In genomic region chr6:16378360-16378759, GRCh38 we compare ENCODE assay signal across 5 cellular contexts.
DNase-seq lines count a peak whose midpoint lies in the region; ATAC-seq, FAIRE-seq and TF ChIP-seq lines count a peak whose summit lies in the region.
"Not testable (repeated sequence)": the region's sequence is repeated elsewhere in the genome, so short reads cannot be mapped to it uniquely, and the experiment has no call there.

No MANE protein-coding gene starts in this region.

- not testable (repeated sequence) for H3K9me3 Mint-ChIP-seq in CD8-positive, alpha-beta T cell

- not testable (repeated sequence) for ATAC-seq in A549; CD8-positive, alpha-beta T cell

- H3K36me3 Mint-ChIP-seq in CD8-positive, alpha-beta T cell: not testable (repeated sequence)

- H3K36me3 ChIP-seq in CD8-positive, alpha-beta T cell (ENCODE audit: insufficient read depth, low read length); HEK293 (ENCODE audit: control insufficient read depth in 2 of 2, insufficient read depth in 1 of 2, low read length in 2 of 2); Karpas-422 (ENCODE audit: insufficient read depth, low read length): not testable (repeated sequence)

- POLR2A ChIA-PET in A549 (lab: Yijun Ruan, JAX); CD8-positive, alpha-beta T cell (lab: Charles Lee); HEK293 (lab: Yijun Ruan, JAX): not testable (repeated sequence)

- not testable (repeated sequence) for TF ChIP-seq CTCF in A549 (IDR thresholded peaks at IDR 0.05); CD8-positive, alpha-beta T cell (IDR thresholded peaks at IDR 0.05); HEK293 (tag by site-specific recombination; IDR thresholded peaks at IDR 0.05)

- not testable (repeated sequence) for DNase-seq in A549 (ENCODE audit: low read depth in 1 of 2, low spot score in 1 of 2); CD8-positive, alpha-beta T cell; Karpas-422
- DNase-seq in islet precursor cell: peak; percentile 8

- not testable (repeated sequence) for H3K9ac ChIP-seq in Karpas-422 (ENCODE audit: low read length)

- 93% methylated on average over 4 of the region's 4 CpGs for WGBS in A549 (ENCODE audit: missing lambda C conversion rate)

- not testable (repeated sequence) for H3K4me1 ChIP-seq in A549; CD8-positive, alpha-beta T cell (ENCODE audit: insufficient read depth, low read length); HEK293 (ENCODE audit: control insufficient read depth, insufficient read depth, low read length)
- H3K4me1 ChIP-seq in Karpas-422 (ENCODE audit: low read length): peaks cover 68% of the 10 kb centered on the region

- H3K4me1 Mint-ChIP-seq in CD8-positive, alpha-beta T cell (ENCODE audit: low read depth): peaks cover 22% of the 10 kb centered on the region

- not testable (repeated sequence) for H4K20me1 ChIP-seq in Karpas-422 (ENCODE audit: insufficient read depth, low read depth, low read length)

- not testable (repeated sequence) for H3K4me3 ChIP-seq in A549; CD8-positive, alpha-beta T cell (ENCODE audit: low read depth, low read length); HEK293 (ENCODE audit: low read depth, low read length); Karpas-422 (ENCODE audit: low read length)

- H3K27ac ChIP-seq in A549; CD8-positive, alpha-beta T cell (ENCODE audit: low read depth, low read length); HEK293 (ENCODE audit: extremely low read depth, low read depth, low read length): not testable (repeated sequence)
- H3K27ac ChIP-seq in Karpas-422 (ENCODE audit: low read length): peak overlapping the region; percentile 95

- H2AFZ ChIP-seq in Karpas-422 (ENCODE audit: low read length): 0 out of 2 replicates have a peak overlapping the region, but pooled peaks have one; percentile 1

- H3K4me3 Mint-ChIP-seq in CD8-positive, alpha-beta T cell: not testable (repeated sequence)

- intact Hi-C loops in CD8-positive, alpha-beta T cell (cut with DNase I, micrococcal nuclease): not testable (repeated sequence)

- peak overlapping the region; percentile 28 for H3K27ac Mint-ChIP-seq in CD8-positive, alpha-beta T cell

- H3K79me2 ChIP-seq in Karpas-422 (ENCODE audit: low read length): not testable (repeated sequence)

- H3K27me3 ChIP-seq in CD8-positive, alpha-beta T cell (ENCODE audit: insufficient read depth, low read length); Karpas-422 (ENCODE audit: low read length): not testable (repeated sequence)

- H3K27me3 Mint-ChIP-seq in CD8-positive, alpha-beta T cell (ENCODE audit: low read depth): not testable (repeated sequence)

- H3K9me3 ChIP-seq in A549; CD8-positive, alpha-beta T cell (ENCODE audit: low read length); HEK293 (ENCODE audit: control insufficient read depth, insufficient read depth, low read depth, low read length); Karpas-422 (ENCODE audit: low read length): not testable (repeated sequence)

- TF ChIP-seq RAD21 in A549 (conservative IDR thresholded peaks at IDR 0.05 in 1 of 2, IDR thresholded peaks at IDR 0.05 in 1 of 2): not testable (repeated sequence)

- not testable (repeated sequence) for H3K4me2 ChIP-seq in A549; Karpas-422 (ENCODE audit: low read depth, low read length, poor library complexity, severe bottlenecking)

- not testable (repeated sequence) for TF ChIP-seq EP300 in A549 (IDR thresholded peaks at IDR 0.05)

- TF ChIP-seq POLR2A in A549 (IDR thresholded peaks at IDR 0.05; ENCODE audit: low read length): not testable (repeated sequence)

- CTCF ChIA-PET in A549 (lab: Yijun Ruan, JAX): interaction anchor here (0.9 kb wide), 1 partner anchor 46 kb away, joined by 3 read pairs; no protein-coding TSS in a partner anchor
- CTCF ChIA-PET in CD8-positive, alpha-beta T cell (lab: Charles Lee): interaction anchor here (1.4 kb wide), 1 partner anchor 16 kb away, joined by 3 read pairs; no protein-coding TSS in a partner anchor
- CTCF ChIA-PET in HEK293 (lab: Yijun Ruan, JAX): not testable (repeated sequence)

- not testable (repeated sequence) for FAIRE-seq in A549 (lab: Jason Lieb, UNC)

- H3K9me2 ChIP-seq in Karpas-422 (replicated peaks; ENCODE audit: insufficient read depth, low read length): not testable (repeated sequence)

TF ChIP-seq in A549, 52 proteins besides CTCF, POLR2A, EP300 and RAD21:
- TF ChIP-seq ZC3H11A (IDR thresholded peaks at IDR 0.05): peak; percentile 7; the same call in 1 of the 2 replicates

TF ChIP-seq in HEK293, 187 proteins besides CTCF, POLR2A, EP300 and RAD21 (continues in another document):
- TF ChIP-seq ZBTB8A (tag by site-specific recombination; IDR thresholded peaks at IDR 0.05) (peak; percentile 39), ZNF433 (tag by site-specific recombination; IDR thresholded peaks at IDR 0.05; ENCODE audit: low read depth) (0 out of 2 replicates have a peak, but pooled peaks have one; percentile 51), ZNF140 (tag by site-specific recombination; IDR thresholded peaks at IDR 0.05) (peak; percentile 47; the same call in 1 of the 2 replicates), ZNF394 (tag by site-specific recombination; IDR thresholded peaks at IDR 0.05; ENCODE audit: borderline replicate concordance) (peak; percentile 78; the same call in 1 of the 2 replicates), ZBTB11 (tag by site-specific recombination; conservative IDR thresholded peaks at IDR 0.05; ENCODE audit: low read depth) (0 out of 2 replicates have a peak, but pooled peaks have one; percentile 22), ZNF555 (tag by site-specific recombination; conservative IDR thresholded peaks at IDR 0.05) (peak; percentile 38), ZNF518A (tag by site-specific recombination; conservative IDR thresholded peaks at IDR 0.05; ENCODE audit: low read depth) (peak; percentile 69; the same call in 1 of the 2 replicates), ZNF266 (tag by site-specific recombination; IDR thresholded peaks at IDR 0.05; ENCODE audit: low read depth) (0 out of 2 replicates have a peak, but pooled peaks have one; percentile 36)
